In the genomic region with DNA sequence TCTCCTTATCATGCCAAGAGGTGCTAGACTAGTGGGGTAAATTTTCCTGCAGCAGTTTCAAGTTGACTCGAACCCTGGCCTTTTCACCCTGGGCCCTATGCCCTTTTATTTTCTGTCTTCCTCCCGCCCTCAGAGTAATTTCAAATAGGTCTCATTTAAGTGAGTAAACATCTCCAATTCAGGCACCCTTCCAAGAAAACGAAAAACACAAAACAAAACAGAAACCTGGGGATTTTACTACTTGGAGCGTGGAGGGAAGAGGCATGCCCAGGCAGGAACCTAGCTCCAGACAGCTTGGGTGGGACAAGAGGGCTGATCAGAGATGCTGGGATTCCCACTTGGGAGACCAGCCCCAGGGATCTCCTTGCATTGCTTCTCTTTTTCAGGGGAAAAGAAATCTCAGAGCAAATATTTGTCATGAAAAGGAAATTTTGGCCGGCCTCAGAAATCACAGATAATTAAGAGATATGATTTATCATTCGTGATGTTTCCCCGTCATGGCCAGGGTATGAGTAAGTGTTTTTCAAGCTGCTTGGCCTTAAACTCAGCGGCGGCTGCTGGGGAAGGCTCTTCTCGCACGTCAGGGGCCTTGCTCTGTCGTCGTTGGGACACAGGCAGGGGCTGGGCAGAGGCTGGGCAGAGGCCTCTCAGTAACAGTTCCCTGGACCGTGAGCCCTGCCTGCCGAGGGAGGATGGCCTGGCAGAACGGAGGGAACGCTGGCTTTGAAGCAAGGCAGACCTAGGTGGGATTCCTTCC, we compare ENCODE assay signal across 1 cellular context.
TF ChIP-seq lines count a peak whose summit lies in the region.

No MANE protein-coding gene starts in this region.

TF ChIP-seq in HepG2, 621 proteins besides CTCF, POLR2A, EP300 and RAD21:
- no peak for TF ChIP-seq EHMT2 (IDR thresholded peaks at IDR 0.05; ENCODE audit: borderline replicate concordance, low read depth, low read length)
- no peak for TF ChIP-seq BRF2 (CRISPR knock-in tag; IDR thresholded peaks at IDR 0.05)
- TF ChIP-seq ZNF776 (CRISPR knock-in tag; IDR thresholded peaks at IDR 0.05) = no peak
- TF ChIP-seq, protein P1, sequence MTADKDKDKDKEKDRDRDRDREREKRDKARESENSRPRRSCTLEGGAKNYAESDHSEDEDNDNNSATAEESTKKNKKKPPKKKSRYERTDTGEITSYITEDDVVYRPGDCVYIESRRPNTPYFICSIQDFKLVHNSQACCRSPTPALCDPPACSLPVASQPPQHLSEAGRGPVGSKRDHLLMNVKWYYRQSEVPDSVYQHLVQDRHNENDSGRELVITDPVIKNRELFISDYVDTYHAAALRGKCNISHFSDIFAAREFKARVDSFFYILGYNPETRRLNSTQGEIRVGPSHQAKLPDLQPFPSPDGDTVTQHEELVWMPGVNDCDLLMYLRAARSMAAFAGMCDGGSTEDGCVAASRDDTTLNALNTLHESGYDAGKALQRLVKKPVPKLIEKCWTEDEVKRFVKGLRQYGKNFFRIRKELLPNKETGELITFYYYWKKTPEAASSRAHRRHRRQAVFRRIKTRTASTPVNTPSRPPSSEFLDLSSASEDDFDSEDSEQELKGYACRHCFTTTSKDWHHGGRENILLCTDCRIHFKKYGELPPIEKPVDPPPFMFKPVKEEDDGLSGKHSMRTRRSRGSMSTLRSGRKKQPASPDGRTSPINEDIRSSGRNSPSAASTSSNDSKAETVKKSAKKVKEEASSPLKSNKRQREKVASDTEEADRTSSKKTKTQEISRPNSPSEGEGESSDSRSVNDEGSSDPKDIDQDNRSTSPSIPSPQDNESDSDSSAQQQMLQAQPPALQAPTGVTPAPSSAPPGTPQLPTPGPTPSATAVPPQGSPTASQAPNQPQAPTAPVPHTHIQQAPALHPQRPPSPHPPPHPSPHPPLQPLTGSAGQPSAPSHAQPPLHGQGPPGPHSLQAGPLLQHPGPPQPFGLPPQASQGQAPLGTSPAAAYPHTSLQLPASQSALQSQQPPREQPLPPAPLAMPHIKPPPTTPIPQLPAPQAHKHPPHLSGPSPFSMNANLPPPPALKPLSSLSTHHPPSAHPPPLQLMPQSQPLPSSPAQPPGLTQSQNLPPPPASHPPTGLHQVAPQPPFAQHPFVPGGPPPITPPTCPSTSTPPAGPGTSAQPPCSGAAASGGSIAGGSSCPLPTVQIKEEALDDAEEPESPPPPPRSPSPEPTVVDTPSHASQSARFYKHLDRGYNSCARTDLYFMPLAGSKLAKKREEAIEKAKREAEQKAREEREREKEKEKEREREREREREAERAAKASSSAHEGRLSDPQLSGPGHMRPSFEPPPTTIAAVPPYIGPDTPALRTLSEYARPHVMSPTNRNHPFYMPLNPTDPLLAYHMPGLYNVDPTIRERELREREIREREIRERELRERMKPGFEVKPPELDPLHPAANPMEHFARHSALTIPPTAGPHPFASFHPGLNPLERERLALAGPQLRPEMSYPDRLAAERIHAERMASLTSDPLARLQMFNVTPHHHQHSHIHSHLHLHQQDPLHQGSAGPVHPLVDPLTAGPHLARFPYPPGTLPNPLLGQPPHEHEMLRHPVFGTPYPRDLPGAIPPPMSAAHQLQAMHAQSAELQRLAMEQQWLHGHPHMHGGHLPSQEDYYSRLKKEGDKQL (CRISPR knock-in tag; IDR thresholded peaks at IDR 0.05; ENCODE audit: low read depth) = no peak
- no peak for TF ChIP-seq ZNF33B (CRISPR knock-in tag; IDR thresholded peaks at IDR 0.05)
- TF ChIP-seq ZNF317 (CRISPR knock-in tag; IDR thresholded peaks at IDR 0.05) = no peak
- no peak for TF ChIP-seq RNF219 (CRISPR knock-in tag; IDR thresholded peaks at IDR 0.05)
- no peak for TF ChIP-seq THAP11 (CRISPR knock-in tag; IDR thresholded peaks at IDR 0.05)
- TF ChIP-seq PAWR (CRISPR knock-in tag; IDR thresholded peaks at IDR 0.05; ENCODE audit: borderline replicate concordance) = no peak
- no peak for TF ChIP-seq ZNF749 (CRISPR knock-in tag; IDR thresholded peaks at IDR 0.05; ENCODE audit: borderline replicate concordance)
- TF ChIP-seq, protein P2, sequence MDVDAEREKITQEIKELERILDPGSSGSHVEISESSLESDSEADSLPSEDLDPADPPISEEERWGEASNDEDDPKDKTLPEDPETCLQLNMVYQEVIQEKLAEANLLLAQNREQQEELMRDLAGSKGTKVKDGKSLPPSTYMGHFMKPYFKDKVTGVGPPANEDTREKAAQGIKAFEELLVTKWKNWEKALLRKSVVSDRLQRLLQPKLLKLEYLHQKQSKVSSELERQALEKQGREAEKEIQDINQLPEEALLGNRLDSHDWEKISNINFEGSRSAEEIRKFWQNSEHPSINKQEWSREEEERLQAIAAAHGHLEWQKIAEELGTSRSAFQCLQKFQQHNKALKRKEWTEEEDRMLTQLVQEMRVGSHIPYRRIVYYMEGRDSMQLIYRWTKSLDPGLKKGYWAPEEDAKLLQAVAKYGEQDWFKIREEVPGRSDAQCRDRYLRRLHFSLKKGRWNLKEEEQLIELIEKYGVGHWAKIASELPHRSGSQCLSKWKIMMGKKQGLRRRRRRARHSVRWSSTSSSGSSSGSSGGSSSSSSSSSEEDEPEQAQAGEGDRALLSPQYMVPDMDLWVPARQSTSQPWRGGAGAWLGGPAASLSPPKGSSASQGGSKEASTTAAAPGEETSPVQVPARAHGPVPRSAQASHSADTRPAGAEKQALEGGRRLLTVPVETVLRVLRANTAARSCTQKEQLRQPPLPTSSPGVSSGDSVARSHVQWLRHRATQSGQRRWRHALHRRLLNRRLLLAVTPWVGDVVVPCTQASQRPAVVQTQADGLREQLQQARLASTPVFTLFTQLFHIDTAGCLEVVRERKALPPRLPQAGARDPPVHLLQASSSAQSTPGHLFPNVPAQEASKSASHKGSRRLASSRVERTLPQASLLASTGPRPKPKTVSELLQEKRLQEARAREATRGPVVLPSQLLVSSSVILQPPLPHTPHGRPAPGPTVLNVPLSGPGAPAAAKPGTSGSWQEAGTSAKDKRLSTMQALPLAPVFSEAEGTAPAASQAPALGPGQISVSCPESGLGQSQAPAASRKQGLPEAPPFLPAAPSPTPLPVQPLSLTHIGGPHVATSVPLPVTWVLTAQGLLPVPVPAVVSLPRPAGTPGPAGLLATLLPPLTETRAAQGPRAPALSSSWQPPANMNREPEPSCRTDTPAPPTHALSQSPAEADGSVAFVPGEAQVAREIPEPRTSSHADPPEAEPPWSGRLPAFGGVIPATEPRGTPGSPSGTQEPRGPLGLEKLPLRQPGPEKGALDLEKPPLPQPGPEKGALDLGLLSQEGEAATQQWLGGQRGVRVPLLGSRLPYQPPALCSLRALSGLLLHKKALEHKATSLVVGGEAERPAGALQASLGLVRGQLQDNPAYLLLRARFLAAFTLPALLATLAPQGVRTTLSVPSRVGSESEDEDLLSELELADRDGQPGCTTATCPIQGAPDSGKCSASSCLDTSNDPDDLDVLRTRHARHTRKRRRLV (CRISPR knock-in tag; IDR thresholded peaks at IDR 0.05) = no peak
- no peak for TF ChIP-seq TBL1XR1 (IDR thresholded peaks at IDR 0.05; ENCODE audit: borderline replicate concordance, low read length, partially characterized antibody)
- TF ChIP-seq CENPX (CRISPR knock-in tag; IDR thresholded peaks at IDR 0.05) = no peak
- no peak for TF ChIP-seq AGO2 (optimal IDR thresholded peaks at IDR 0.05; ENCODE audit: low read depth, low read length)
- no peak for TF ChIP-seq ZNF235 (CRISPR knock-in tag; IDR thresholded peaks at IDR 0.05; ENCODE audit: borderline replicate concordance)
- TF ChIP-seq ETV6 (CRISPR knock-in tag; conservative IDR thresholded peaks at IDR 0.05) = no peak
- TF ChIP-seq AGO1 (IDR thresholded peaks at IDR 0.05; ENCODE audit: low read depth, low read length, poor library complexity, severe bottlenecking) = no peak
